ENCODE assay signal across 11 cellular contexts in the genomic region with DNA sequence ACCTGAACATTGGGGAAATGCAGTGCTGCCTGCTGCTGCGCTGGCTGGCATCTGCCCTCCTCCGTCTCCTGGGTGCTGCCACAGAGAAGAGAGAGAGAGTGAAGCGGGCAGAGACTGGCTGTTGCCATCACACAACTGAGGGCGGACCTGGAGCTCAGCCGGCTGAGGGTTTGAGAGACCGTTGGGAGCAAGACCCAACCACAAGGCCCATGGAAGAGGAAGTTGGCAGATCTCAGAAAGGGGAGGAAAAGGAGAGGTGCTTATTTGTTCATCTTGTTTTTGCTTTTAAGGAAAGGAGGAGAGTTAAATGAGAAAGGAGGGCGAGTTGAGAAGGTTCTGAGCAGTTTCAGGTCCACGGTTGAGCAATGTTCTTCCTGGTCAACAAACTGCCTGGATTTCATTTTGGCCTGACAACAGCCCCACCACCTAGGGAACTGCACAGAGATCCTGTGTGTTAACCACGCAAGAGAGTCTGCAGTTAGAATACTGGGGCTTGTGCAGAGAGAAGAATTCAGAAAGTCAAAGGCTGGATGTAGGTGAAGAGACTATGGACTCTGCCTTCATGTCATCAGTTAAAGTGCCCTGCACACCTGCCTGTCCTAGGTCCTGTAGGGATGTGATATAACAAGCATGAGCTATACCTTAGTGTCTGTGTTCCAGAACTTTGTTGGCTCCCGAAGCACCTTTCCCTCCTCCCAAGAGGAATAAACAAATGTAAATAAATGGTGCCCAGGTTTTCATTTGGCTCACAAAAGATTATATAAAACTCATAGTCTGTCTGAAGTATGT.
DNase-seq lines count a peak whose midpoint lies in the region; ATAC-seq and TF ChIP-seq lines count a peak whose summit lies in the region.
"Had no signal": no experiment of that assay in that cellular context is flagged by ENCODE, and none has a peak within 500 bp of the region (broad histone marks: within the 10 kb centered on the region; RNA-seq: fewer than 3 reads in every experiment).

No MANE protein-coding gene starts in this region.

- no peak overlapping the region for H3K23ac ChIP-seq in IMR-90 (ENCODE audit: low read depth, low read length)

- H3K14ac ChIP-seq in IMR-90 (replicated peaks; ENCODE audit: low read depth, low read length) = 0 out of 2 replicates have a peak overlapping the region, but pooled peaks have one; percentile 32

- peak overlapping the region; percentile 32 to 97 (median 87); a peak in 21 of 22 replicates for H3K27ac ChIP-seq in BLaER1 treated with 17β-estradiol and CSF1 and Interleukin-3, amounts not matched to agents 10 nM and 100 nM
- H3K27ac ChIP-seq in IMR-90 (ENCODE audit: insufficient read depth, low read length) (no peak overlapping the region), muscle layer of duodenum (ENCODE audit: low read length) (peak overlapping the region; percentile 33)
- H3K27ac ChIP-seq: colonic mucosa had no signal

- H3K36me3 Mint-ChIP-seq in activated B cell treated with CpG ODN at 0.5 μM for 24 hours (ENCODE audit: low read depth) (peaks cover 54% of the 10 kb centered on the region), mesothelial cell of epicardium (peaks cover 6% of the 10 kb centered on the region)
- H3K36me3 Mint-ChIP-seq: natural killer cell had no signal

- TF ChIP-seq CTCF in IMR-90 (conservative IDR thresholded peaks at IDR 0.05; ENCODE audit: low read depth, low read length) (no peak), activated B cell treated with CpG ODN at 0.5 μM for 24 hours (IDR thresholded peaks at IDR 0.05) (no peak), mesothelial cell of epicardium (IDR thresholded peaks at IDR 0.05; ENCODE audit: unreplicated experiment) (no peak)

- ATAC-seq in IMR-90 (ENCODE audit: low read depth) = no peak
- ATAC-seq in activated B cell treated with CpG ODN at 0.5 μM for 24 hours (ENCODE audit: low read depth) = no peak
- no peak for ATAC-seq in GM18519 (IDR thresholded peaks at IDR 0.05; ENCODE audit: low FRiP score, unreplicated experiment)
- no peak for ATAC-seq in HG03159 (IDR thresholded peaks at IDR 0.05; ENCODE audit: unreplicated experiment)

- H2AFZ ChIP-seq in IMR-90 (replicated peaks; ENCODE audit: low read length, poor library complexity) = no peak overlapping the region

- intact Hi-C loops in IMR-90 (cut with micrococcal nuclease) = loop anchor here (2.0 kb wide), 1 partner anchor 15 kb away; no protein-coding TSS in a partner anchor
- intact Hi-C loops in activated B cell treated with CpG ODN at 0.5 μM for 24 hours (cut with micrococcal nuclease) = no loop called here

- H4K8ac ChIP-seq in IMR-90 (ENCODE audit: low read depth in 2 of 2, low read length in 2 of 2) = peak overlapping the region in 1 of 2 experiments; percentile 20; a peak in 1 of 4 replicates

- H3K9ac ChIP-seq in BLaER1 treated with 17β-estradiol and CSF1 and Interleukin-3, amounts not matched to agents 10 nM and 100 nM = peak overlapping the region in 10 of 11 experiments; percentile 31 to 80 (median 74); a peak in 21 of 22 replicates
- no peak overlapping the region for H3K9ac ChIP-seq in IMR-90 (ENCODE audit: low read depth, low read length)

- POLR2A ChIA-PET in IMR-90 (lab: Charles Lee; ENCODE audit: unreplicated experiment) (interaction anchor here (0.6 kb wide), 1 partner anchor 58 kb away, joined by 3 read pairs; no protein-coding TSS in a partner anchor), activated B cell treated with CpG ODN at 0.5 μM for 24 hours (lab: Charles Lee) (interaction anchor here (0.9 to 1.7 kb wide), 3 partner anchors 8 to 124 kb away, joined by 3 to 6 read pairs (median 4); partner anchors contain the start of gene ETV6)

- H4K5ac ChIP-seq in IMR-90 (ENCODE audit: low read depth, low read length) = no peak overlapping the region; the same call in 1 of the 2 replicates

- H3K36me3 ChIP-seq in BLaER1 treated with 17β-estradiol and CSF1 and Interleukin-3, amounts not matched to agents 10 nM and 100 nM = peaks cover 24 to 75% (median 56%) of the 10 kb centered on the region in 11 experiments
- peaks cover 9% of the 10 kb centered on the region; the same call in 1 of the 2 replicates for H3K36me3 ChIP-seq in IMR-90 (ENCODE audit: control insufficient read depth, insufficient read depth, low read length)
- H3K36me3 ChIP-seq in muscle layer of duodenum (ENCODE audit: control insufficient read depth in 1 of 2, insufficient read depth in 2 of 2, low read length in 2 of 2) = no peaks in the 10 kb centered on the region
- H3K36me3 ChIP-seq: colonic mucosa had no signal

- peak overlapping the region; percentile 44 for H2AK5ac ChIP-seq in IMR-90 (ENCODE audit: low read depth, low read length)

- H3K27me3 Mint-ChIP-seq in activated B cell treated with CpG ODN at 0.5 μM for 24 hours (no peaks in the 10 kb centered on the region), mesothelial cell of epicardium (ENCODE audit: low read depth) (no peaks in the 10 kb centered on the region)

- TF ChIP-seq POLR2A in IMR-90 (IDR thresholded peaks at IDR 0.05; ENCODE audit: low read depth, low read length) = no peak

- H2BK5ac ChIP-seq in IMR-90 (ENCODE audit: low read depth, low read length, poor library complexity, severe bottlenecking) = no peak overlapping the region

- no peak overlapping the region for H2BK120ac ChIP-seq in IMR-90 (ENCODE audit: low read depth, low read length)

- BruUV-seq in IMR-90 (replicated peaks; lab: Mats Ljungman, UMichigan) = no TSS peak

- H3K18ac ChIP-seq in IMR-90 (ENCODE audit: low read depth, low read length) = no peak overlapping the region

- H3K9me3 ChIP-seq in BLaER1 treated with 17β-estradiol and CSF1 and Interleukin-3, amounts not matched to agents 10 nM and 100 nM (replicated peaks in 1 of 11) = peaks cover 0 to 21% (median 7%) of the 10 kb centered on the region in 11 experiments; a peak in 11 of 22 replicates
- H3K9me3 ChIP-seq in IMR-90 (ENCODE audit: control insufficient read depth, insufficient read depth, low read length) = no peaks in the 10 kb centered on the region
- no peaks in the 10 kb centered on the region for H3K9me3 ChIP-seq in muscle layer of duodenum (ENCODE audit: control insufficient read depth in 1 of 2, low read length in 2 of 2)
- H3K9me3 ChIP-seq: colonic mucosa had no signal

- in situ Hi-C loops in IMR-90 (cut with MboI; ENCODE audit: low sequenced_read_pairs) = no loop called here

- peaks cover 92 to 100% (median 100%) of the 10 kb centered on the region in 10 experiments for H3K4me1 ChIP-seq in BLaER1 treated with 17β-estradiol and CSF1 and Interleukin-3, amounts not matched to agents 10 nM and 100 nM
- peaks cover 9% of the 10 kb centered on the region; the same call in 1 of the 2 replicates for H3K4me1 ChIP-seq in IMR-90 (ENCODE audit: control insufficient read depth, insufficient read depth, low read length)
- peaks cover 8 to 27% of the 10 kb centered on the region in 2 donors for H3K4me1 ChIP-seq in muscle layer of duodenum (ENCODE audit: control insufficient read depth in 1 of 2, insufficient read depth in 2 of 2, low read length in 2 of 2)
- H3K4me1 ChIP-seq: colonic mucosa had no signal

- no peak overlapping the region for H3K56ac ChIP-seq in IMR-90 (ENCODE audit: extremely low read depth, insufficient read depth, low read length)

- H3K4me1 Mint-ChIP-seq in activated B cell treated with CpG ODN at 0.5 μM for 24 hours = peaks cover 61% of the 10 kb centered on the region
- peaks cover 49% of the 10 kb centered on the region for H3K4me1 Mint-ChIP-seq in mesothelial cell of epicardium

- peak overlapping the region in 9 of 10 experiments; percentile 5 to 39 (median 22); a peak in 12 of 20 replicates for H3K4me3 ChIP-seq in BLaER1 treated with 17β-estradiol and CSF1 and Interleukin-3, amounts not matched to agents 10 nM and 100 nM
- H3K4me3 ChIP-seq in IMR-90 (ENCODE audit: insufficient read depth, low read depth, low read length) = no peak overlapping the region
- H3K4me3 ChIP-seq in muscle layer of duodenum (ENCODE audit: low read depth in 1 of 2, low read length in 2 of 2) = no peak overlapping the region
- H3K4me3 ChIP-seq: colonic mucosa had no signal

- H4K20me1 ChIP-seq in BLaER1 treated with 17β-estradiol and CSF1 and Interleukin-3, amounts not matched to agents 10 nM and 100 nM = peaks cover 0 to 28% (median 0%) of the 10 kb centered on the region in 11 experiments; a peak in 3 of 22 replicates
- H4K20me1 ChIP-seq in IMR-90 (ENCODE audit: insufficient read depth, low read length) = no peaks in the 10 kb centered on the region

- H3K27ac Mint-ChIP-seq in activated B cell treated with CpG ODN at 0.5 μM for 24 hours (peak overlapping the region; percentile 57), mesothelial cell of epicardium (no peak overlapping the region)
- H3K27ac Mint-ChIP-seq: natural killer cell had no signal

- 96% methylated on average over 5 of the region's 10 CpGs; no CpG with 5 or more reads in 1 of the 2 experiments for WGBS in IMR-90 (ENCODE audit: extremely low coverage in 2 of 2, insufficient read length in 1 of 2), 2 experiments

- H3K27me3 ChIP-seq in BLaER1 treated with 17β-estradiol and CSF1 and Interleukin-3, amounts not matched to agents 10 nM and 100 nM = no peaks in the 10 kb centered on the region
- H3K27me3 ChIP-seq in IMR-90 (ENCODE audit: control insufficient read depth, insufficient read depth, low read length) (no peaks in the 10 kb centered on the region), muscle layer of duodenum (ENCODE audit: low read depth, low read length) (no peaks in the 10 kb centered on the region)
- H3K27me3 ChIP-seq: colonic mucosa had no signal

- H3K4me2 ChIP-seq in BLaER1 treated with 17β-estradiol and CSF1 and Interleukin-3, amounts not matched to agents 10 nM and 100 nM = peak overlapping the region; percentile 76 to 95 (median 85)
- H3K4me2 ChIP-seq in IMR-90 (ENCODE audit: low read depth, low read length) = no peak overlapping the region

- peaks cover 32 to 73% of the 10 kb centered on the region in 2 experiments for H3K79me1 ChIP-seq in IMR-90 (ENCODE audit: low read depth in 1 of 2, low read length in 2 of 2)

- H3K4me3 Mint-ChIP-seq in activated B cell treated with CpG ODN at 0.5 μM for 24 hours (peak overlapping the region; percentile 60), mesothelial cell of epicardium (no peak overlapping the region)
- H3K4me3 Mint-ChIP-seq: natural killer cell had no signal

- H3K9me3 Mint-ChIP-seq in activated B cell treated with CpG ODN at 0.5 μM for 24 hours (no peaks in the 10 kb centered on the region), mesothelial cell of epicardium (no peaks in the 10 kb centered on the region)
- H3K9me3 Mint-ChIP-seq: natural killer cell had no signal

- TF ChIP-seq RAD21 in IMR-90 (IDR thresholded peaks at IDR 0.05; ENCODE audit: low read length) = no peak

- H2BK20ac ChIP-seq in IMR-90 (ENCODE audit: low read depth, low read length) = no peak overlapping the region

- H4K91ac ChIP-seq in IMR-90 (ENCODE audit: insufficient read depth, low read depth, low read length) = no peak overlapping the region

- dilution Hi-C loops in IMR-90 (cut with HindIII; ENCODE audit: low sequenced_read_pairs, unreplicated experiment) = no loop called here

- H3K9me1 ChIP-seq in IMR-90 (ENCODE audit: insufficient read depth, low read length) = peaks cover 12% of the 10 kb centered on the region; the same call in 1 of the 2 replicates

- H2AK9ac ChIP-seq in IMR-90 (replicated peaks; ENCODE audit: low read depth, low read length, poor library complexity) = no peak overlapping the region

- DNase-seq in IMR-90 (no peak), activated B cell treated with CpG ODN at 0.5 μM for 24 hours (no peak), mesothelial cell of epicardium (ENCODE audit: low spot score in 2 of 2, unreplicated experiment in 2 of 2) (no peak), DMS53 treated with DMSO at 0.1 percent for 48 hours (lab: John Stamatoyannopoulos, UW; ENCODE audit: unreplicated experiment) (no peak)
- DNase-seq: activated effector memory CD4-positive, alpha-beta T cell treated with Interleukin-2 at 50 U/mL for 16 hours; colonic mucosa; natural killer cell had no signal

- CTCF ChIA-PET in IMR-90 (lab: Yijun Ruan, JAX) (no interaction called here), activated B cell treated with CpG ODN at 0.5 μM for 24 hours (lab: Charles Lee) (interaction anchor here (1.3 kb wide), 2 partner anchors 39 to 259 kb away, joined by 3 to 4 read pairs; no protein-coding TSS in a partner anchor)

- no peak overlapping the region for H2BK15ac ChIP-seq in IMR-90 (ENCODE audit: low read depth, low read length)

- H3K4ac ChIP-seq in IMR-90 (ENCODE audit: low read depth, low read length) = no peak overlapping the region; the same call in 1 of the 2 replicates

Comparison
In these comparisons a context has a peak if more than half of its experiments do, and no peak if none do; other contexts are left out.
1. H3K4me3 ChIP-seq: peak in BLaER1 treated with 17β-estradiol and CSF1 and Interleukin-3, amounts not matched to agents 10 nM and 100 nM (9 of 10); none in IMR-90 (single experiment) and muscle layer of duodenum (0 of 2).